8 cellular contexts compared by ENCODE assay signal in genomic region chr3:187741403-187742350, GRCh38. TPM values are rescaled to one million over a fixed set of nuclear protein-coding genes. Genes with fewer than 3 reads are reported as not detected.
DNase-seq lines count a peak whose midpoint lies in the region; ATAC-seq and TF ChIP-seq lines count a peak whose summit lies in the region.

No MANE protein-coding gene starts in this region.

- ATAC-seq in GM19023 (IDR thresholded peaks at IDR 0.05; ENCODE audit: unreplicated experiment), result no peak

- 1 to 2% methylated on average over 30 to 35 of the region's 35 CpGs for WGBS in lower leg skin, 2 donors

- H3K9me3 Mint-ChIP-seq in activated CD4-positive, alpha-beta T cell treated with anti-CD3 and anti-CD28 coated beads, Interleukin-2, amount 10 ng/mL, durations not matched to agents 24 days and 14 days, result no peaks in the 10 kb centered on the region

- H3K4me1 Mint-ChIP-seq in activated CD4-positive, alpha-beta T cell treated with anti-CD3 and anti-CD28 coated beads, Interleukin-2, amount 10 ng/mL, durations not matched to agents 24 days and 14 days, result peaks cover 47% of the 10 kb centered on the region

- H3K4me3 Mint-ChIP-seq in activated CD4-positive, alpha-beta T cell treated with anti-CD3 and anti-CD28 coated beads, Interleukin-2, amount 10 ng/mL, durations not matched to agents 24 days and 14 days, result peak overlapping the region; percentile 98

- H3K36me3 Mint-ChIP-seq in activated CD4-positive, alpha-beta T cell treated with anti-CD3 and anti-CD28 coated beads, Interleukin-2, amount 10 ng/mL, durations not matched to agents 24 days and 14 days (ENCODE audit: low read depth), result peaks cover 22% of the 10 kb centered on the region

- TF ChIP-seq POLR2A in lower leg skin (IDR thresholded peaks at IDR 0.05), result no peak

- peak in 2 of 3 donors; percentile 20 to 74 for TF ChIP-seq CTCF in lower leg skin (IDR thresholded peaks at IDR 0.05)

- intact Hi-C loops in activated CD4-positive, alpha-beta T cell treated with anti-CD3 and anti-CD28 coated beads, Interleukin-2, amount 10 ng/mL, durations not matched to agents 24 days and 14 days (cut with micrococcal nuclease), result loop anchor here (1.0 to 10.0 kb wide), 12 partner anchors 235 to 1583 kb away; no protein-coding TSS in a partner anchor
- intact Hi-C loops in lower leg skin (cut with DNase I; ENCODE audit: low total_unique reads), result no loop called here

- peak overlapping the region; percentile 45 for H3K4me3 ChIP-seq in lower leg skin (ENCODE audit: low read depth, poor library complexity, severe bottlenecking)

- DNase-seq in NCI-H82 (lab: John Stamatoyannopoulos, UW), result peak; percentile 60
- no peak for DNase-seq in NCI-H82 treated with DMSO at 0.1 percent for 48 hours (lab: John Stamatoyannopoulos, UW; ENCODE audit: unreplicated experiment)
- peak; percentile 52 to 81 for DNase-seq in NCI-H446 (lab: John Stamatoyannopoulos, UW)
- peak; percentile 93 for DNase-seq in activated CD4-positive, alpha-beta T cell treated with anti-CD3 and anti-CD28 coated beads, Interleukin-2, amount 10 ng/mL, durations not matched to agents 24 days and 14 days
- DNase-seq in dermis blood vessel endothelial cell, result peak; percentile 83
- peak; percentile 77 to 95 for DNase-seq in lower leg skin (ENCODE audit: low spot score in 2 of 2)
- peak; percentile 70 to 75 for DNase-seq in stimulated activated CD4-positive, alpha-beta T cell treated with anti-CD3 and anti-CD28 coated beads, Interleukin-2, amount 100 ng/mL, for 48 hours

- peak overlapping the region; percentile 99 for H3K27ac Mint-ChIP-seq in activated CD4-positive, alpha-beta T cell treated with anti-CD3 and anti-CD28 coated beads, Interleukin-2, amount 10 ng/mL, durations not matched to agents 24 days and 14 days

- no peaks in the 10 kb centered on the region for H3K27me3 Mint-ChIP-seq in activated CD4-positive, alpha-beta T cell treated with anti-CD3 and anti-CD28 coated beads, Interleukin-2, amount 10 ng/mL, durations not matched to agents 24 days and 14 days

RNA-seq across cellular contexts. Expression of gene BCL6, which starts 3.6 kb away (rescaled TPM):
- 41.7 and 51.7 TPM in 2 replicates for total RNA-seq in activated CD4-positive, alpha-beta T cell treated with anti-CD3 and anti-CD28 coated beads, Interleukin-2, amount 10 ng/mL, durations not matched to agents 24 days and 14 days
- total RNA-seq in dermis blood vessel endothelial cell, result 1.7 and 2.2 TPM in 2 replicates
- total RNA-seq in lower leg skin, result 100 to 1,000 TPM; 193 to 441 (median 282) TPM

RNA-seq across cellular contexts. Expression of gene RTP2, which starts 39.3 kb away (rescaled TPM):
- total RNA-seq in activated CD4-positive, alpha-beta T cell treated with anti-CD3 and anti-CD28 coated beads, Interleukin-2, amount 10 ng/mL, durations not matched to agents 24 days and 14 days, result not detected in 2 replicates
- total RNA-seq in dermis blood vessel endothelial cell, result not detected in 2 replicates
- not detected for total RNA-seq in lower leg skin

Comparison
In these comparisons a context has a peak if more than half of its experiments do, and no peak if none do; other contexts are left out.
1. RNA of gene BCL6, which starts 3.6 kb away (total RNA-seq): 193 to 441 TPM in lower leg skin and 41.7 to 51.7 TPM in activated CD4-positive, alpha-beta T cell treated with anti-CD3 and anti-CD28 coated beads, Interleukin-2, amount 10 ng/mL, durations not matched to agents 24 days and 14 days; 1.7 to 2.2 TPM in dermis blood vessel endothelial cell; every median in the first group is over 10 times any median in the second.